ENCODE assay signal across 15 cellular contexts in genomic region chr20:15673206-15673605, GRCh38.
DNase-seq lines count a peak whose midpoint lies in the region; TF ChIP-seq lines count a peak whose summit lies in the region.
"Had no signal": no experiment of that assay in that cellular context is flagged by ENCODE, and none has a peak within 500 bp of the region (broad histone marks: within the 10 kb centered on the region; RNA-seq: fewer than 3 reads in every experiment).

No MANE protein-coding gene starts in this region.

- H3K4me3 ChIP-seq in SJSA1 (no peak overlapping the region), fibroblast of lung (replicated peaks in 1 of 4; ENCODE audit: control extremely low read depth in 1 of 4, insufficient read depth in 1 of 4, low read depth in 3 of 4, low read length in 4 of 4) (no peak overlapping the region), osteoblast (ENCODE audit: insufficient read depth, low read length) (no peak overlapping the region), SJCRH30 (no peak overlapping the region), mesendoderm (ENCODE audit: low read length) (no peak overlapping the region)
- H3K4me3 ChIP-seq: mucosa of descending colon, psoas muscle had no signal

- H3K27ac ChIP-seq in SJSA1 = peak overlapping the region; percentile 87
- H3K27ac ChIP-seq in fibroblast of lung (ENCODE audit: insufficient read depth, low read length) = peak overlapping the region; percentile 31
- H3K27ac ChIP-seq in osteoblast (ENCODE audit: low read depth, low read length) = peak overlapping the region; percentile 79
- H3K27ac ChIP-seq in SJCRH30 = no peak overlapping the region
- no peak overlapping the region for H3K27ac ChIP-seq in mesendoderm (ENCODE audit: low read depth, low read length)
- H3K27ac ChIP-seq: psoas muscle had no signal

- no peaks in the 10 kb centered on the region for H3K36me3 ChIP-seq in SJSA1
- H3K36me3 ChIP-seq in fibroblast of lung (ENCODE audit: control insufficient read depth, insufficient read depth, low read length) = no peaks in the 10 kb centered on the region
- H3K36me3 ChIP-seq in osteoblast (ENCODE audit: insufficient read depth, low read length) = no peaks in the 10 kb centered on the region
- no peaks in the 10 kb centered on the region for H3K36me3 ChIP-seq in SJCRH30
- H3K36me3 ChIP-seq in mesendoderm (ENCODE audit: control insufficient read depth, insufficient read depth, low read length) = no peaks in the 10 kb centered on the region

- H2AK5ac ChIP-seq in mesendoderm (ENCODE audit: low read length) = no peak overlapping the region

- H3K4ac ChIP-seq in mesendoderm (ENCODE audit: low read depth, low read length) = no peak overlapping the region

- CTCF ChIA-PET in activated CD4-positive, alpha-beta T cell treated with anti-CD3 and anti-CD28 coated beads, Interleukin-2, amount 10 ng/mL, durations not matched to agents 7 days and 5 days (lab: Charles Lee) = no interaction called here

- H3K4me3 Mint-ChIP-seq in activated CD4-positive, alpha-beta T cell treated with anti-CD3 and anti-CD28 coated beads, Interleukin-2, amount 10 ng/mL, durations not matched to agents 7 days and 5 days = no peak overlapping the region
- H3K4me3 Mint-ChIP-seq: activated CD4-positive, alpha-beta T cell treated with anti-CD3 and anti-CD28 coated beads for 36 hours; activated T-cell treated with anti-CD3 and anti-CD28 coated beads, Interleukin-2, amount 50 U/mL, for 4 hours; CD4-positive, alpha-beta memory T cell; endodermal cell had no signal

- no peak overlapping the region for H2BK15ac ChIP-seq in mesendoderm (replicated peaks; ENCODE audit: low read depth)

- no peak overlapping the region for H3K27ac Mint-ChIP-seq in activated CD4-positive, alpha-beta T cell treated with anti-CD3 and anti-CD28 coated beads, Interleukin-2, amount 10 ng/mL, durations not matched to agents 7 days and 5 days
- H3K27ac Mint-ChIP-seq: activated CD4-positive, alpha-beta T cell treated with anti-CD3 and anti-CD28 coated beads for 36 hours; CD4-positive, alpha-beta memory T cell; endodermal cell had no signal

- peaks cover 3% of the 10 kb centered on the region for H3K9me3 Mint-ChIP-seq in activated CD4-positive, alpha-beta T cell treated with anti-CD3 and anti-CD28 coated beads, Interleukin-2, amount 10 ng/mL, durations not matched to agents 7 days and 5 days
- H3K9me3 Mint-ChIP-seq: endodermal cell had no signal

- H3K9ac ChIP-seq in fibroblast of lung (ENCODE audit: insufficient read depth, low read length) (no peak overlapping the region), mesendoderm (ENCODE audit: low read length) (no peak overlapping the region)

- H4K20me1 ChIP-seq in fibroblast of lung (ENCODE audit: control insufficient read depth, extremely low read depth, insufficient read depth, low read length) (no peaks in the 10 kb centered on the region), osteoblast (ENCODE audit: insufficient read depth, low read length) (no peaks in the 10 kb centered on the region)

- DNase-seq in COLO829 (ENCODE audit: low spot score) (peak; percentile 10), SJSA1 (ENCODE audit: low read depth in 1 of 2, low spot score in 2 of 2) (peak in 1 of 2 experiments; percentile 82), fibroblast of lung (ENCODE audit: low read depth in 2 of 2) (peak; percentile 52 to 79), osteoblast (ENCODE audit: insufficient read length, low spot score, missing footprints) (no peak), RPMI8226 (no peak), SJCRH30 (no peak), mesendoderm (no peak)
- DNase-seq in activated CD4-positive, alpha-beta T cell treated with anti-CD3 and anti-CD28 coated beads, Interleukin-2, amount 10 ng/mL, durations not matched to agents 7 days and 5 days = no peak
- DNase-seq: activated CD4-positive, alpha-beta T cell treated with anti-CD3 and anti-CD28 coated beads for 36 hours; activated T-cell treated with anti-CD3 and anti-CD28 coated beads, Interleukin-2, amount 50 U/mL, for 4 hours; CD4-positive, alpha-beta memory T cell; endodermal cell; mucosa of descending colon; psoas muscle; stimulated activated naive CD8-positive, alpha-beta T cell treated with anti-CD3 and anti-CD28 coated beads, Interleukin-15, Interleukin-2, amounts not matched to agents 100 U/mL and 50 U/mL, for 24 hours had no signal

- H3K36me3 Mint-ChIP-seq in activated CD4-positive, alpha-beta T cell treated with anti-CD3 and anti-CD28 coated beads, Interleukin-2, amount 10 ng/mL, durations not matched to agents 7 days and 5 days (ENCODE audit: low read depth) = no peaks in the 10 kb centered on the region
- H3K36me3 Mint-ChIP-seq: CD4-positive, alpha-beta memory T cell had no signal

- no peak overlapping the region for H3K56ac ChIP-seq in mesendoderm (ENCODE audit: low read length)

- H3K9me3 ChIP-seq in SJSA1 (replicated peaks) = no peaks in the 10 kb centered on the region
- H3K9me3 ChIP-seq in fibroblast of lung (ENCODE audit: control insufficient read depth, insufficient read depth, low read depth, low read length) = no peaks in the 10 kb centered on the region
- H3K9me3 ChIP-seq in osteoblast (ENCODE audit: low read depth, low read length) = no peaks in the 10 kb centered on the region
- H3K9me3 ChIP-seq in SJCRH30 (replicated peaks) = no peaks in the 10 kb centered on the region
- H3K9me3 ChIP-seq: mucosa of descending colon, psoas muscle had no signal

- POLR2A ChIA-PET in activated CD4-positive, alpha-beta T cell treated with anti-CD3 and anti-CD28 coated beads, Interleukin-2, amount 10 ng/mL, durations not matched to agents 7 days and 5 days (lab: Charles Lee) = no interaction called here

- H2BK5ac ChIP-seq in mesendoderm (ENCODE audit: low read length) = no peak overlapping the region

- no peaks in the 10 kb centered on the region for H3K79me2 ChIP-seq in fibroblast of lung (ENCODE audit: control insufficient read depth, insufficient read depth, low read length)
- no peaks in the 10 kb centered on the region for H3K79me2 ChIP-seq in osteoblast (ENCODE audit: insufficient read depth, low read length)
- H3K79me2 ChIP-seq in mesendoderm (ENCODE audit: control insufficient read depth, insufficient read depth, low read length) = no peaks in the 10 kb centered on the region

- H4K5ac ChIP-seq in mesendoderm (ENCODE audit: low read length) = no peak overlapping the region

- no peaks in the 10 kb centered on the region for H3K4me1 Mint-ChIP-seq in activated CD4-positive, alpha-beta T cell treated with anti-CD3 and anti-CD28 coated beads, Interleukin-2, amount 10 ng/mL, durations not matched to agents 7 days and 5 days
- H3K4me1 Mint-ChIP-seq: activated CD4-positive, alpha-beta T cell treated with anti-CD3 and anti-CD28 coated beads for 36 hours; CD4-positive, alpha-beta memory T cell; endodermal cell had no signal

- TF ChIP-seq CTCF in fibroblast of lung (conservative IDR thresholded peaks at IDR 0.05 in 1 of 2, IDR thresholded peaks at IDR 0.05 in 1 of 2; ENCODE audit: low read depth in 1 of 2, low read length in 2 of 2) (no peak), osteoblast (IDR thresholded peaks at IDR 0.05; ENCODE audit: extremely low read depth, low read depth, low read length) (no peak)

- H2BK120ac ChIP-seq in mesendoderm (ENCODE audit: low read depth, low read length) = no peak overlapping the region

- no CpG with 5 or more reads among the region's 1 CpG for WGBS in mesendoderm (ENCODE audit: extremely low coverage, insufficient coverage, low lambda C conversion rate)

- H3K27me3 Mint-ChIP-seq in activated CD4-positive, alpha-beta T cell treated with anti-CD3 and anti-CD28 coated beads, Interleukin-2, amount 10 ng/mL, durations not matched to agents 7 days and 5 days = no peaks in the 10 kb centered on the region
- H3K27me3 Mint-ChIP-seq: activated CD4-positive, alpha-beta T cell treated with anti-CD3 and anti-CD28 coated beads for 36 hours; CD4-positive, alpha-beta memory T cell had no signal

- no peaks in the 10 kb centered on the region for H3K27me3 ChIP-seq in SJSA1 (replicated peaks)
- no peaks in the 10 kb centered on the region for H3K27me3 ChIP-seq in fibroblast of lung (ENCODE audit: control insufficient read depth, insufficient read depth, low read length)
- H3K27me3 ChIP-seq in osteoblast (ENCODE audit: insufficient read depth, low read length) = no peaks in the 10 kb centered on the region
- H3K27me3 ChIP-seq in SJCRH30 = no peaks in the 10 kb centered on the region
- no peaks in the 10 kb centered on the region for H3K27me3 ChIP-seq in mesendoderm (ENCODE audit: insufficient read depth, low read length, poor library complexity)

- no peak overlapping the region for H3K23ac ChIP-seq in mesendoderm (ENCODE audit: low read length)

- H2AFZ ChIP-seq in fibroblast of lung (ENCODE audit: low read length) = no peak overlapping the region
- no peak overlapping the region for H2AFZ ChIP-seq in osteoblast (ENCODE audit: low read length)

- H3K4me2 ChIP-seq in fibroblast of lung (ENCODE audit: extremely low read depth, insufficient read depth, low read length) = no peak overlapping the region
- H3K4me2 ChIP-seq in osteoblast (ENCODE audit: insufficient read depth, low read length) = peak overlapping the region; percentile 22
- H3K4me2 ChIP-seq in mesendoderm (ENCODE audit: low read length) = no peak overlapping the region

- no peak overlapping the region for H4K8ac ChIP-seq in mesendoderm (ENCODE audit: low read depth, low read length)

- H3K4me1 ChIP-seq in SJSA1 (replicated peaks) = peaks cover 27% of the 10 kb centered on the region
- H3K4me1 ChIP-seq in fibroblast of lung (ENCODE audit: control insufficient read depth, extremely low read depth, insufficient read depth, low read length) = peaks cover 17% of the 10 kb centered on the region
- H3K4me1 ChIP-seq in osteoblast (ENCODE audit: insufficient read depth, low read length) = peaks cover 40% of the 10 kb centered on the region
- no peaks in the 10 kb centered on the region for H3K4me1 ChIP-seq in SJCRH30
- no peaks in the 10 kb centered on the region for H3K4me1 ChIP-seq in mesendoderm (ENCODE audit: control insufficient read depth, low read depth, low read length)
- H3K4me1 ChIP-seq: psoas muscle had no signal

- H3K18ac ChIP-seq in mesendoderm (ENCODE audit: low read length) = no peak overlapping the region

- no peaks in the 10 kb centered on the region for H3K79me1 ChIP-seq in mesendoderm (ENCODE audit: low read length)

Comparison
In these comparisons a context has a peak if more than half of its experiments do, and no peak if none do; other contexts are left out.
1. DNase-seq: peak in COLO829 (single experiment) and fibroblast of lung (2 of 2); none in osteoblast (single experiment), RPMI8226 (single experiment), activated CD4-positive, alpha-beta T cell treated with anti-CD3 and anti-CD28 coated beads, Interleukin-2, amount 10 ng/mL, durations not matched to agents 7 days and 5 days (single experiment), SJCRH30 (0 of 2) and mesendoderm (single experiment).
2. H3K27ac ChIP-seq: peak in SJSA1 (single experiment), fibroblast of lung (single experiment) and osteoblast (single experiment); none in SJCRH30 (single experiment) and mesendoderm (single experiment).